ENCODE assay signal across 30 cellular contexts in genomic region chr1:24570265-24571125, GRCh38. TPM values are rescaled to one million over a fixed set of nuclear protein-coding genes. Genes with fewer than 3 reads are reported as not detected.
"Had no signal": no experiment of that assay in that cellular context is flagged by ENCODE, and none has a peak within 500 bp of the region (broad histone marks: within the 10 kb centered on the region; RNA-seq: fewer than 3 reads in every experiment).

No MANE protein-coding gene starts in this region.

- ATAC-seq: effector memory CD8-positive, alpha-beta T cell; heart right ventricle; left colon; left ventricle myocardium superior; right cardiac atrium; stimulated activated memory B cell treated with anti-CD40 and anti-IgM and Interleukin-4, amounts not matched to agents 10 μg/mL and 1 μg/mL and 100 μg/mL, for 72 hours; stimulated activated naive CD8-positive, alpha-beta T cell treated with anti-CD3 and anti-CD28 coated beads, Interleukin-15, Interleukin-2, amounts not matched to agents 100 U/mL and 50 U/mL, for 24 hours had no signal

- H3K9me3 Mint-ChIP-seq: effector memory CD8-positive, alpha-beta T cell; memory B cell; nephron; stimulated activated memory B cell treated with anti-CD40 and anti-IgM and Interleukin-4, amounts not matched to agents 10 μg/mL and 1 μg/mL and 100 μg/mL, for 72 hours; type B pancreatic cell had no signal

- H3K27ac ChIP-seq: esophagus squamous epithelium, heart right ventricle, prostate gland, sigmoid colon, testis, tibial artery had no signal

- DNase-seq: cortex of kidney; effector memory CD8-positive, alpha-beta T cell; erythroblast; esophagus squamous epithelium; foreskin melanocyte; glutamatergic neuron; heart right ventricle; hippocampal formation; kidney glomerular epithelial cell; left colon; left ventricle myocardium superior; nucleus accumbens; right cardiac atrium; sigmoid colon; stimulated activated CD4-positive, alpha-beta T cell treated with anti-CD3 and anti-CD28 coated beads, Interleukin-2, amount 100 ng/mL, for 24 hours; stimulated activated CD4-positive, alpha-beta T cell treated with anti-CD3 and anti-CD28 coated beads, Interleukin-4, amount 100 ng/mL, for 4 hours; stimulated activated naive CD8-positive, alpha-beta T cell treated with anti-CD3 and anti-CD28 coated beads, Interleukin-15, Interleukin-2, amounts not matched to agents 100 U/mL and 50 U/mL, for 24 hours; substantia nigra; testis; tibial artery had no signal

- FAIRE-seq: endometrium, islet of Langerhans had no signal

- H3K27ac Mint-ChIP-seq: effector memory CD8-positive, alpha-beta T cell; memory B cell; nephron; stimulated activated memory B cell treated with anti-CD40 and anti-IgM and Interleukin-4, amounts not matched to agents 10 μg/mL and 1 μg/mL and 100 μg/mL, for 72 hours; type B pancreatic cell had no signal

- H3K36me3 ChIP-seq: esophagus squamous epithelium, heart right ventricle, prostate gland, sigmoid colon, tibial artery had no signal

- H3K4me1 Mint-ChIP-seq: nephron had no signal

- H3K27me3 ChIP-seq: esophagus squamous epithelium, heart right ventricle, sigmoid colon, testis had no signal

- H3K4me3 Mint-ChIP-seq: effector memory CD8-positive, alpha-beta T cell; memory B cell; nephron; stimulated activated memory B cell treated with anti-CD40 and anti-IgM and Interleukin-4, amounts not matched to agents 10 μg/mL and 1 μg/mL and 100 μg/mL, for 72 hours; type B pancreatic cell had no signal

- H3K4me3 ChIP-seq: esophagus squamous epithelium, heart right ventricle, lung, prostate gland, sigmoid colon, testis, tibial artery had no signal

- H3K36me3 Mint-ChIP-seq: memory B cell; stimulated activated memory B cell treated with anti-CD40 and anti-IgM and Interleukin-4, amounts not matched to agents 10 μg/mL and 1 μg/mL and 100 μg/mL, for 72 hours; type B pancreatic cell had no signal

- H3K4me1 ChIP-seq: prostate gland had no signal

- H3K27me3 Mint-ChIP-seq: memory B cell; stimulated activated memory B cell treated with anti-CD40 and anti-IgM and Interleukin-4, amounts not matched to agents 10 μg/mL and 1 μg/mL and 100 μg/mL, for 72 hours; type B pancreatic cell had no signal

- H3K9me3 ChIP-seq: esophagus squamous epithelium, heart right ventricle, prostate gland, sigmoid colon, testis, tibial artery had no signal

RNA-seq across cellular contexts. Expression of gene NCMAP, which starts 14.6 kb away (rescaled TPM):
- total RNA-seq: dermis microvascular lymphatic vessel endothelial cell, osteocyte, sigmoid colon had no signal
